Comparison of ENCODE assay signal across 13 cellular contexts in the genomic region with DNA sequence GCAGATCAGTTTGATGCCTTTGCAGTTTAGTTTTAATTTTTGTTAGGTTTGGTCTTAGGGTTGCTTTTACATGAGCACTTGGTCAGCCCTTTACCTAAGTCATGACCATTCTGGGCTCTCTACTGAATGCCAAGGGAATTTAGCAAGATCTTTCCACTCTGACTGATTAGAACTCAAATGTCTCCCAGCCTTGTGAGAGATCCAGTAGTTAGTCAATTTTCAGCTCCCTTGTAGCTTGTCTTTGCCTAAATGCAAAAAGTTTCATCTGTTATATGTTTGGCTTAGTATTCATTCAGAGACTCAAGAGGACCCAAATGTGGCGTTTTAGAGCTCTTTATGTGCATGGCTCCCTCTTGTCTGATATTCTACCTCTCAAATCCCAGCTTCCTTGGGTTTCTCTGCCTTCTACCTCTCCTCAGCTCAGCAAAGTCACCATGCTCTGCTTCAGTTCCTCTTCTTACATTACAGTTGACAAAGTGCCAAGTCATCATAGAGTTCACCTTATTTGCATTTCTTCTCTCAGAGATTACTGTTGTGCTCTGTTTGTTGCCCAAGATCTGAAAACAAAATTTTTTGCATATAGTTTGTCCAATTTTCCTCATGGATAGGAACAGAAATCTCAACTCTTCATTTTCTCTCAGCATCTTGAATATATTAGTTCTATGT.
DNase-seq lines count a peak whose midpoint lies in the region; ATAC-seq and TF ChIP-seq lines count a peak whose summit lies in the region.
"Had no signal": no experiment of that assay in that cellular context is flagged by ENCODE, and none has a peak within 500 bp of the region (broad histone marks: within the 10 kb centered on the region; RNA-seq: fewer than 3 reads in every experiment).

No MANE protein-coding gene starts in this region.

- intact Hi-C loops in posterior cingulate gyrus (cut with DNase I): no loop called here

- peak; percentile 98 for ATAC-seq in GM19351 (IDR thresholded peaks at IDR 0.05; ENCODE audit: unreplicated experiment)
- ATAC-seq in HG02763 (IDR thresholded peaks at IDR 0.05; ENCODE audit: unreplicated experiment): peak; percentile 71
- peak; percentile 97 for ATAC-seq in HG03521 (IDR thresholded peaks at IDR 0.05; ENCODE audit: unreplicated experiment)
- ATAC-seq: left lung; stimulated activated memory B cell treated with anti-CD40 and anti-IgM and Interleukin-4, amounts not matched to agents 10 μg/mL and 1 μg/mL and 100 μg/mL, for 72 hours had no signal

- no peak for TF ChIP-seq CTCF in GM12864 (IDR thresholded peaks at IDR 0.05; ENCODE audit: low read depth, low read length, missing control alignments)
- TF ChIP-seq CTCF in GM13976 (IDR thresholded peaks at IDR 0.05; ENCODE audit: borderline replicate concordance, control extremely low read depth, extremely low read depth, insufficient read depth, missing control alignments): no peak

- no peak overlapping the region for H3K4me3 ChIP-seq in GM12864 (ENCODE audit: low read depth, low read length)
- H3K4me3 ChIP-seq: adrenal gland, left lung had no signal

- in situ Hi-C loops in GM13976 (cut with MboI; ENCODE audit: low sequenced_read_pairs, unreplicated experiment): no loop called here

- DNase-seq in GM12864 (ENCODE audit: low read depth): peak; percentile 57
- no peak for DNase-seq in activated CD4-positive, alpha-beta T cell treated with anti-CD3 and anti-CD28 coated beads for 48 hours
- no peak for DNase-seq in GM13976 (ENCODE audit: low spot score)
- no peak for DNase-seq in NCI-H2227 treated with DMSO at 0.1 percent for 48 hours (lab: John Stamatoyannopoulos, UW)
- no peak for DNase-seq in posterior cingulate gyrus
- DNase-seq: adrenal gland, left lung, NCI-H1092, T-helper 9 cell had no signal
